8 cellular contexts compared by ENCODE assay signal in the genomic region with DNA sequence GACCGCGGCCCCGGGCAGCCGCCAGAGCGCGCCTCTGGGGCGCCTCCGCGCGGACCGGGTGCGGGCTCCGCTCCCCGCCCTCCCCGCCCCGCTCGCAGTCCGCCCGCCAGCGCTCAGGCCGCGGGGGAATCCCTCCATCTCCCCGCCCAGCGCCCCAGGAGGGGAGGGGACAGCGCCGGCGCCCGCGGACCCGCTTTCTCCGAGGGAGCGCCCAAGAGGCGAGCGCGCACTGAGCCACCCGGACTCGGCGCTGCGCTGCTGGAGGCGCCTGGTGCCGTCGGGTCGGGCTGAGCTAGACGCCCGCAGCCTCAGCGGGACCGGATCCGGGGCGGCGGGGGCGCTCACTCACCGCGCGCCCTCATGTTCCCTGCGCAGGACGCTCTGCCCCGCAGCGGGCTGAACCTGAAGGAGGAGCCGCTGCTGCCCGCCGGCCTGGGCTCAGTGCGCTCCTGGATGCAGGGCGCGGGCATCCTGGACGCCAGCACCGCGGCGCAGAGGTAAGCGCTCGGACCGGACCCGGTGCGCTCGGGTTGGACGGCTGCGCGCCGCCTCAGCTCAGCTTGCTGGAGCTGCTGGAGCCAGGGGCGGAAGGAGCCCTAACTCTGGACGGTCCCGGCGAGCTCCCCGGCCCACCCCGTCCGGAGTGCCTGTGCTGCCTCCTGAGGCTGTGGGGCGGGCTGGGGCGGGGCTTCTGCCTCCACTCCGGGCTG. TPM values are rescaled to one million over a fixed set of nuclear protein-coding genes. Genes with fewer than 3 reads are reported as not detected.
DNase-seq lines count a peak whose midpoint lies in the region; ATAC-seq and TF ChIP-seq lines count a peak whose summit lies in the region.

No MANE protein-coding gene starts in this region.

- H3K4me1 Mint-ChIP-seq in activated B cell treated with CpG ODN at 0.5 μM for 24 hours (peaks cover 9% of the 10 kb centered on the region), chondrocyte (ENCODE audit: low read depth) (peaks cover 9% of the 10 kb centered on the region)

- no peaks in the 10 kb centered on the region for H3K9me3 Mint-ChIP-seq in activated B cell treated with CpG ODN at 0.5 μM for 24 hours
- no peaks in the 10 kb centered on the region for H3K9me3 Mint-ChIP-seq in chondrocyte (ENCODE audit: low read depth)

- peak; percentile 6 for DNase-seq in NCI-H1694 (lab: John Stamatoyannopoulos, UW)
- DNase-seq in NCI-H1694 treated with DMSO at 0.1 percent for 48 hours (lab: John Stamatoyannopoulos, UW) = no peak
- peak; percentile 50 for DNase-seq in activated B cell treated with CpG ODN at 0.5 μM for 24 hours
- DNase-seq in chondrocyte (ENCODE audit: low spot score) = peak; percentile 77
- peak; percentile 88 for DNase-seq in mesenteric fat pad (ENCODE audit: low spot score)
- DNase-seq in stimulated activated naive CD4-positive, alpha-beta T cell (lab: John Stamatoyannopoulos, UW) = peak; percentile 24 to 47 (median 41)
- DNase-seq in MV-4-11 (lab: John Stamatoyannopoulos, UW) = no peak

- POLR2A ChIA-PET in activated B cell treated with CpG ODN at 0.5 μM for 24 hours (lab: Charles Lee) = interaction anchor here (0.8 kb wide), 1 partner anchor 41 kb away, joined by 4 read pairs; a partner anchor contains a TSS

- H3K27me3 Mint-ChIP-seq in activated B cell treated with CpG ODN at 0.5 μM for 24 hours (peaks cover 61% of the 10 kb centered on the region), chondrocyte (ENCODE audit: low read depth) (peaks cover 27% of the 10 kb centered on the region)

- H3K4me3 Mint-ChIP-seq in activated B cell treated with CpG ODN at 0.5 μM for 24 hours = no peak overlapping the region
- no peak overlapping the region for H3K4me3 Mint-ChIP-seq in chondrocyte (ENCODE audit: unreplicated experiment)

- intact Hi-C loops in activated B cell treated with CpG ODN at 0.5 μM for 24 hours (cut with micrococcal nuclease) = loop anchor here (5.0 to 10.0 kb wide), 3 partner anchors 41 to 179 kb away; a partner anchor contains a TSS

- TF ChIP-seq CTCF in activated B cell treated with CpG ODN at 0.5 μM for 24 hours (IDR thresholded peaks at IDR 0.05) (no peak), chondrocyte (IDR thresholded peaks at IDR 0.05) (no peak)

- ATAC-seq in activated B cell treated with CpG ODN at 0.5 μM for 24 hours (ENCODE audit: low read depth) (peak; percentile 67), HG02870 (IDR thresholded peaks at IDR 0.05; ENCODE audit: unreplicated experiment) (no peak)

- H3K36me3 Mint-ChIP-seq in activated B cell treated with CpG ODN at 0.5 μM for 24 hours (ENCODE audit: low read depth) = peaks cover 2% of the 10 kb centered on the region
- no peaks in the 10 kb centered on the region for H3K36me3 Mint-ChIP-seq in chondrocyte (ENCODE audit: low read depth)

- H3K27ac Mint-ChIP-seq in activated B cell treated with CpG ODN at 0.5 μM for 24 hours (no peak overlapping the region), chondrocyte (ENCODE audit: unreplicated experiment) (no peak overlapping the region)

- CTCF ChIA-PET in activated B cell treated with CpG ODN at 0.5 μM for 24 hours (lab: Charles Lee) = interaction anchor here (1.3 kb wide), 1 partner anchor 32 kb away, joined by 3 read pairs; no protein-coding TSS in a partner anchor

RNA-seq across cellular contexts. Expression of a gene that starts 0.9 kb away (rescaled TPM):
- total RNA-seq in activated B cell treated with CpG ODN at 0.5 μM for 24 hours (1.6 and 2.4 TPM in 2 replicates), chondrocyte (8.0 to 15.2 TPM (median 11.4 TPM) in 3 replicates), mesenteric fat pad (6.0 TPM)

RNA-seq across cellular contexts. Expression of a gene that starts 29.4 kb away (rescaled TPM):
- total RNA-seq in activated B cell treated with CpG ODN at 0.5 μM for 24 hours (121 and 127 TPM in 2 replicates), chondrocyte (56.5 to 65.9 TPM (median 57.1 TPM) in 3 replicates), mesenteric fat pad (66.7 TPM)

RNA-seq across cellular contexts. Expression of a gene that starts 41.0 kb away (rescaled TPM):
- total RNA-seq in activated B cell treated with CpG ODN at 0.5 μM for 24 hours = 327 and 333 TPM in 2 replicates
- total RNA-seq in chondrocyte = 103 to 166 TPM (median 118 TPM) in 3 replicates
- total RNA-seq in mesenteric fat pad = 165 TPM

Comparison
In these comparisons a context has a peak if more than half of its experiments do, and no peak if none do; other contexts are left out.
1. DNase-seq: peak in NCI-H1694 (single experiment), activated B cell treated with CpG ODN at 0.5 μM for 24 hours (single experiment), chondrocyte (single experiment), mesenteric fat pad (single experiment) and stimulated activated naive CD4-positive, alpha-beta T cell (6 of 6); none in NCI-H1694 treated with DMSO at 0.1 percent for 48 hours (single experiment) and MV-4-11 (single experiment).